Comparison of ENCODE assay signal across 8 cellular contexts in genomic region chr20:11204926-11205768, GRCh38.
DNase-seq lines count a peak whose midpoint lies in the region; ATAC-seq and TF ChIP-seq lines count a peak whose summit lies in the region.

No MANE protein-coding gene starts in this region.

- peak; percentile 93 for ATAC-seq in GM18867 (IDR thresholded peaks at IDR 0.05; ENCODE audit: unreplicated experiment)
- peak; percentile 84 for ATAC-seq in HG03060 (IDR thresholded peaks at IDR 0.05; ENCODE audit: low read depth, unreplicated experiment)
- peak; percentile 97 for ATAC-seq in Right ventricle myocardium superior (ENCODE audit: poor library complexity)
- ATAC-seq in activated T-cell treated with anti-CD3 and anti-CD28 coated beads, Interleukin-2, amount 50 U/mL, for 4 hours, result no peak

- no peaks in the 10 kb centered on the region for H3K27me3 ChIP-seq in WERI-Rb-1 (ENCODE audit: insufficient read depth, low read depth, severe bottlenecking)

- no peak overlapping the region for H3K27ac ChIP-seq in WERI-Rb-1

- H3K4me3 ChIP-seq in WERI-Rb-1 (ENCODE audit: low read depth, low read length), result no peak overlapping the region
- H3K4me3 ChIP-seq in retinal pigment epithelial cell (ENCODE audit: low read length), result no peak overlapping the region

- H3K4me1 Mint-ChIP-seq in activated T-cell treated with anti-CD3 and anti-CD28 coated beads, Interleukin-2, amount 50 U/mL, for 4 hours (ENCODE audit: low read depth), result peaks cover 5% of the 10 kb centered on the region

- TF ChIP-seq CTCF in WERI-Rb-1 (IDR thresholded peaks at IDR 0.05; ENCODE audit: low read depth, low read length) (peak; percentile 86), retinal pigment epithelial cell (conservative IDR thresholded peaks at IDR 0.05; ENCODE audit: low read depth, low read length) (peak; percentile 98)

- no peaks in the 10 kb centered on the region for H3K9me3 ChIP-seq in WERI-Rb-1 (ENCODE audit: severe bottlenecking)

- no peaks in the 10 kb centered on the region for H3K9me3 Mint-ChIP-seq in activated T-cell treated with anti-CD3 and anti-CD28 coated beads, Interleukin-2, amount 50 U/mL, for 4 hours

- no peaks in the 10 kb centered on the region for H3K36me3 Mint-ChIP-seq in activated T-cell treated with anti-CD3 and anti-CD28 coated beads, Interleukin-2, amount 50 U/mL, for 4 hours (ENCODE audit: insufficient read depth)

- intact Hi-C loops in Right ventricle myocardium superior (cut with DNase I), result loop anchor here (5.0 kb wide), 1 partner anchor 533 kb away; the partner anchor contains the start of gene JAG1

- no peaks in the 10 kb centered on the region for H3K36me3 ChIP-seq in WERI-Rb-1

- peaks cover 2% of the 10 kb centered on the region for H3K27me3 Mint-ChIP-seq in activated T-cell treated with anti-CD3 and anti-CD28 coated beads, Interleukin-2, amount 50 U/mL, for 4 hours (ENCODE audit: low read depth)

- no peak overlapping the region for H3K4me3 Mint-ChIP-seq in activated T-cell treated with anti-CD3 and anti-CD28 coated beads, Interleukin-2, amount 50 U/mL, for 4 hours

- peak; percentile 55 for DNase-seq in COR-L47 (lab: John Stamatoyannopoulos, UW)
- DNase-seq in NCI-H2171 (lab: John Stamatoyannopoulos, UW), result peak; percentile 5
- peak; percentile 64 for DNase-seq in WERI-Rb-1
- DNase-seq in Right ventricle myocardium superior, result peak; percentile 45
- peak; percentile 54 for DNase-seq in retinal pigment epithelial cell (ENCODE audit: low read depth)
- no peak for DNase-seq in activated T-cell treated with anti-CD3 and anti-CD28 coated beads, Interleukin-2, amount 50 U/mL, for 4 hours

Comparison
In these comparisons a context has a peak if more than half of its experiments do, and no peak if none do; other contexts are left out.
1. ATAC-seq: peak in GM18867 (single experiment), HG03060 (single experiment) and Right ventricle myocardium superior (single experiment); none in activated T-cell treated with anti-CD3 and anti-CD28 coated beads, Interleukin-2, amount 50 U/mL, for 4 hours (0 of 2).